Comparison of ENCODE assay signal across 9 cellular contexts in genomic region chr7:5354460-5355279, GRCh38.
DNase-seq lines count a peak whose midpoint lies in the region; ATAC-seq and TF ChIP-seq lines count a peak whose summit lies in the region.
"Had no signal": no experiment of that assay in that cellular context is flagged by ENCODE, and none has a peak within 500 bp of the region (broad histone marks: within the 10 kb centered on the region; RNA-seq: fewer than 3 reads in every experiment).

No MANE protein-coding gene starts in this region.

- peaks cover 50% of the 10 kb centered on the region for H3K4me1 Mint-ChIP-seq in nephron progenitor cell
- peaks cover 16 to 28% (median 22%) of the 10 kb centered on the region in 4 donors for H3K4me1 Mint-ChIP-seq in naive thymus-derived CD8-positive, alpha-beta T cell

- peaks cover 15% of the 10 kb centered on the region for H3K4me1 ChIP-seq in OCI-LY3 (ENCODE audit: low read length)

- no peak for TF ChIP-seq CTCF in OCI-LY3 (IDR thresholded peaks at IDR 0.05; ENCODE audit: low read depth, low read length)
- TF ChIP-seq CTCF in nephron progenitor cell (IDR thresholded peaks at IDR 0.05): no peak

- no peak overlapping the region for H3K4me3 Mint-ChIP-seq in nephron progenitor cell
- no peak overlapping the region for H3K4me3 Mint-ChIP-seq in naive thymus-derived CD8-positive, alpha-beta T cell

- H3K27ac Mint-ChIP-seq in nephron progenitor cell: peak overlapping the region; percentile 27
- H3K27ac Mint-ChIP-seq in naive thymus-derived CD8-positive, alpha-beta T cell: peak overlapping the region in 3 of 10 donors; percentile 17 to 60 (median 58)

- H3K4me3 ChIP-seq in OCI-LY3 (ENCODE audit: low read length): peak overlapping the region; percentile 70

- no peak overlapping the region for H2AFZ ChIP-seq in OCI-LY3 (ENCODE audit: low read depth, low read length)

- DNase-seq in COLO668 (lab: John Stamatoyannopoulos, UW; ENCODE audit: unreplicated experiment) (peak; percentile 97), fibroblast of peridontal ligament (ENCODE audit: extremely low read depth) (peak; percentile 31), nephron progenitor cell (no peak), middle frontal gyrus (ENCODE audit: extremely low spot score, low spot score) (no peak), HuH-7.5 (ENCODE audit: low spot score) (no peak)
- DNase-seq in naive thymus-derived CD8-positive, alpha-beta T cell: no peak
- DNase-seq: stimulated activated CD4-positive, alpha-beta T cell treated with anti-CD3 and anti-CD28 coated beads, Interleukin-1b, Interleukin-23, amount 100 ng/mL, for 48 hours had no signal

- peaks cover 20% of the 10 kb centered on the region for H3K27me3 Mint-ChIP-seq in nephron progenitor cell (ENCODE audit: low read depth, poor library complexity)
- H3K27me3 Mint-ChIP-seq in naive thymus-derived CD8-positive, alpha-beta T cell: no peaks in the 10 kb centered on the region

- H4K20me1 ChIP-seq in OCI-LY3 (ENCODE audit: insufficient read depth, low read length): peaks cover 8% of the 10 kb centered on the region; the same call in 1 of the 2 replicates

- no peak for ATAC-seq in GM19397 (IDR thresholded peaks at IDR 0.05; ENCODE audit: unreplicated experiment)
- ATAC-seq in naive thymus-derived CD8-positive, alpha-beta T cell: no peak

- H3K4me2 ChIP-seq in OCI-LY3 (ENCODE audit: low read length): peak overlapping the region; percentile 87

- peaks cover 88% of the 10 kb centered on the region for H3K36me3 Mint-ChIP-seq in nephron progenitor cell (ENCODE audit: low read depth)
- peaks cover 0 to 87% (median 30%) of the 10 kb centered on the region in 3 donors for H3K36me3 Mint-ChIP-seq in naive thymus-derived CD8-positive, alpha-beta T cell

- peak overlapping the region; percentile 54 for H3K9ac ChIP-seq in OCI-LY3 (ENCODE audit: low read length)

- no peaks in the 10 kb centered on the region for H3K9me3 ChIP-seq in OCI-LY3 (ENCODE audit: insufficient read depth, low read length)

- peaks cover 15% of the 10 kb centered on the region for H3K36me3 ChIP-seq in OCI-LY3 (replicated peaks; ENCODE audit: low read depth, low read length)

- no peaks in the 10 kb centered on the region for H3K27me3 ChIP-seq in OCI-LY3 (ENCODE audit: low read depth, low read length)

- H3K27ac ChIP-seq in OCI-LY3 (ENCODE audit: low read length): peak overlapping the region; percentile 79

- POLR2A ChIA-PET in naive thymus-derived CD8-positive, alpha-beta T cell (lab: Charles Lee): interaction anchor here (0.6 kb wide), 1 partner anchor 65 kb away, joined by 3 read pairs; no protein-coding TSS in a partner anchor

- peaks cover 17% of the 10 kb centered on the region for H3K79me2 ChIP-seq in OCI-LY3 (ENCODE audit: low read length)

- peaks cover 22% of the 10 kb centered on the region for H3K9me3 Mint-ChIP-seq in nephron progenitor cell
- H3K9me3 Mint-ChIP-seq in naive thymus-derived CD8-positive, alpha-beta T cell: no peaks in the 10 kb centered on the region

Comparison
In these comparisons a context has a peak if more than half of its experiments do, and no peak if none do; other contexts are left out.
1. DNase-seq: peak in COLO668 (single experiment) and fibroblast of peridontal ligament (single experiment); none in nephron progenitor cell (single experiment), naive thymus-derived CD8-positive, alpha-beta T cell (0 of 10), middle frontal gyrus (single experiment) and HuH-7.5 (single experiment).